8 cellular contexts compared by ENCODE assay signal in genomic region chr6:35496036-35496850, GRCh38. TPM values are rescaled to one million over a fixed set of nuclear protein-coding genes. Genes with fewer than 3 reads are reported as not detected.
DNase-seq lines count a peak whose midpoint lies in the region; ATAC-seq, FAIRE-seq and TF ChIP-seq lines count a peak whose summit lies in the region.

No MANE protein-coding gene starts in this region.

- no peaks in the 10 kb centered on the region for H3K9me3 ChIP-seq in CD8-positive, alpha-beta T cell (ENCODE audit: low read length)
- no peaks in the 10 kb centered on the region for H3K9me3 ChIP-seq in lung (ENCODE audit: control insufficient read depth in 2 of 2, insufficient read depth in 1 of 2, low read length in 1 of 2)

- peak overlapping the region; percentile 80 for H3K4me3 Mint-ChIP-seq in CD8-positive, alpha-beta T cell

- CTCF ChIA-PET in CD8-positive, alpha-beta T cell (lab: Charles Lee) = interaction anchor here (1.3 kb wide), 1 partner anchor 128 kb away, joined by 5 read pairs; no protein-coding TSS in a partner anchor

- no peak for DNase-seq in CD8-positive, alpha-beta T cell
- DNase-seq in M059J (ENCODE audit: low read depth) = peak; percentile 60
- DNase-seq in coronary artery (ENCODE audit: low spot score) = peak; percentile 90
- peak; percentile 47 for DNase-seq in lung (ENCODE audit: low spot score)
- DNase-seq in urothelium cell line (ENCODE audit: low spot score) = peak; percentile 74
- DNase-seq in NCI-H226 = no peak

- no peaks in the 10 kb centered on the region for H3K36me3 ChIP-seq in CD8-positive, alpha-beta T cell (ENCODE audit: insufficient read depth, low read length)
- no peaks in the 10 kb centered on the region for H3K36me3 ChIP-seq in lung (ENCODE audit: control insufficient read depth in 2 of 2, insufficient read depth in 2 of 2, low read length in 2 of 2)

- peaks cover 21% of the 10 kb centered on the region for H3K27me3 Mint-ChIP-seq in CD8-positive, alpha-beta T cell (ENCODE audit: low read depth)

- H3K4me1 Mint-ChIP-seq in CD8-positive, alpha-beta T cell (ENCODE audit: low read depth) = peaks cover 17% of the 10 kb centered on the region

- intact Hi-C loops in CD8-positive, alpha-beta T cell (cut with DNase I, micrococcal nuclease) = loop anchor here in 1 of 2 experiments (5.0 kb wide), 1 partner anchor 44 kb away; the partner anchor contains the start of gene FANCE

- WGBS in lung, 2 donors = 19 to 60% methylated on average over 22 to 62 of the region's 64 CpGs

- H3K27ac ChIP-seq in CD8-positive, alpha-beta T cell (ENCODE audit: low read depth, low read length) = no peak overlapping the region
- H3K27ac ChIP-seq in coronary artery (peak overlapping the region; percentile 98 to 99), lung (ENCODE audit: low read depth in 1 of 2, low read length in 1 of 2) (peak overlapping the region; percentile 75 to 83)

- no peak for FAIRE-seq in urothelium cell line (lab: Jason Lieb, UNC)

- no peaks in the 10 kb centered on the region for H3K9me3 Mint-ChIP-seq in CD8-positive, alpha-beta T cell

- no peak for ATAC-seq in CD8-positive, alpha-beta T cell
- ATAC-seq in lung (ENCODE audit: insufficient read depth, low FRiP score) (peak; percentile 30), HG03439 (IDR thresholded peaks at IDR 0.05; ENCODE audit: unreplicated experiment) (no peak), GM19351 (IDR thresholded peaks at IDR 0.05; ENCODE audit: unreplicated experiment) (no peak)

- H3K4me1 ChIP-seq in CD8-positive, alpha-beta T cell (ENCODE audit: insufficient read depth, low read length) = peaks cover 11% of the 10 kb centered on the region
- H3K4me1 ChIP-seq in lung (ENCODE audit: control insufficient read depth in 2 of 2, insufficient read depth in 2 of 2, low read length in 2 of 2) = peaks cover 0 to 39% of the 10 kb centered on the region in 2 donors

- H3K4me3 ChIP-seq in CD8-positive, alpha-beta T cell (ENCODE audit: low read depth, low read length) = no peak overlapping the region
- H3K4me3 ChIP-seq in coronary artery (peak overlapping the region; percentile 96), lung (peak overlapping the region; percentile 45)

- TF ChIP-seq CTCF in CD8-positive, alpha-beta T cell (IDR thresholded peaks at IDR 0.05) = no peak
- no peak for TF ChIP-seq CTCF in coronary artery (IDR thresholded peaks at IDR 0.05)
- no peak for TF ChIP-seq CTCF in lung (IDR thresholded peaks at IDR 0.05; ENCODE audit: control extremely low read depth, extremely low read depth)

- H3K27me3 ChIP-seq in CD8-positive, alpha-beta T cell (ENCODE audit: insufficient read depth, low read length) = no peaks in the 10 kb centered on the region
- H3K27me3 ChIP-seq in lung (ENCODE audit: control insufficient read depth, insufficient read depth) = no peaks in the 10 kb centered on the region

- POLR2A ChIA-PET in CD8-positive, alpha-beta T cell (lab: Charles Lee) = interaction anchor here (0.6 to 1.7 kb wide), 2 partner anchors 27 to 1830 kb away, joined by 4 to 5 read pairs; no protein-coding TSS in a partner anchor

- no peaks in the 10 kb centered on the region for H3K36me3 Mint-ChIP-seq in CD8-positive, alpha-beta T cell

- no peak overlapping the region for H3K27ac Mint-ChIP-seq in CD8-positive, alpha-beta T cell

RNA-seq across cellular contexts. Expression of gene TEAD3, which starts 0.6 kb away (rescaled TPM):
- total RNA-seq in CD8-positive, alpha-beta T cell = not detected
- total RNA-seq in M059J (2014; rRNA removed; shearing (Covaris generic)) = 14.9 and 19.1 TPM in 2 replicates
- 10 to 100 TPM; 19.2 to 20.7 TPM for total RNA-seq in lung
- polyA plus RNA-seq in lung = 10 to 100 TPM; 15.0 to 17.8 TPM

RNA-seq across cellular contexts. Expression of gene TULP1, which starts 16.5 kb away (rescaled TPM):
- not detected for total RNA-seq in CD8-positive, alpha-beta T cell
- total RNA-seq in M059J (2014; rRNA removed; shearing (Covaris generic)) = not detected in 2 replicates
- total RNA-seq in lung = 1 to 10 TPM in 1 of 2 donors, not detected in 1; 2.6 TPM
- polyA plus RNA-seq in lung = under 1 TPM; 0.05 to 0.26 TPM

RNA-seq across cellular contexts. Expression of gene RPL10A, which starts 28.0 kb away (rescaled TPM):
- 1,000 to 10,000 TPM; 2,275 to 2,367 TPM for total RNA-seq in CD8-positive, alpha-beta T cell
- total RNA-seq in M059J (2014; rRNA removed; shearing (Covaris generic)) = 778 and 785 TPM in 2 replicates
- total RNA-seq in lung = 1,000 to 10,000 TPM; 1,164 to 1,688 TPM
- 1,000 to 10,000 TPM in 1 of 2 donors, 100 to 1,000 TPM in 1; 986 to 1,885 TPM for polyA plus RNA-seq in lung

RNA-seq across cellular contexts. Expression of gene FANCE, which starts 44.1 kb away (rescaled TPM):
- total RNA-seq in CD8-positive, alpha-beta T cell = 1 to 10 TPM; 1.1 to 1.2 TPM
- 9.2 and 12.9 TPM in 2 replicates for total RNA-seq in M059J (2014; rRNA removed; shearing (Covaris generic))
- total RNA-seq in lung = 1 to 10 TPM; 6.4 to 7.3 TPM
- 1 to 10 TPM; 3.1 to 6.1 TPM for polyA plus RNA-seq in lung

Comparison
In these comparisons a context has a peak if more than half of its experiments do, and no peak if none do; other contexts are left out.
1. DNase-seq: peak in M059J (single experiment), coronary artery (single experiment), lung (single experiment) and urothelium cell line (single experiment); none in CD8-positive, alpha-beta T cell (0 of 7) and NCI-H226 (single experiment).
2. RNA of gene TEAD3, which starts 0.6 kb away (total RNA-seq): 19.2 to 20.7 TPM in lung and 14.9 to 19.1 TPM in M059J; not detected in CD8-positive, alpha-beta T cell; every median in the first group is over 10 times any median in the second.